Comparison of ENCODE assay signal across 13 cellular contexts in genomic region chr7:150408393-150409299, GRCh38. TPM values are rescaled to one million over a fixed set of nuclear protein-coding genes. Genes with fewer than 3 reads are reported as not detected.
DNase-seq lines count a peak whose midpoint lies in the region; ATAC-seq and TF ChIP-seq lines count a peak whose summit lies in the region.
"Had no signal": no experiment of that assay in that cellular context is flagged by ENCODE, and none has a peak within 500 bp of the region (broad histone marks: within the 10 kb centered on the region; RNA-seq: fewer than 3 reads in every experiment).

No MANE protein-coding gene starts in this region.

- no peak overlapping the region for H2AFZ ChIP-seq in osteoblast (ENCODE audit: low read length)

- H3K4me1 ChIP-seq in osteoblast (ENCODE audit: insufficient read depth, low read length) (peaks cover 17% of the 10 kb centered on the region), body of pancreas (peaks cover 32% of the 10 kb centered on the region)

- H3K4me3 ChIP-seq in osteoblast (ENCODE audit: insufficient read depth, low read length): no peak overlapping the region
- H3K4me3 ChIP-seq in body of pancreas: no peak overlapping the region
- H3K4me3 ChIP-seq: tibial artery had no signal

- H4K20me1 ChIP-seq in osteoblast (ENCODE audit: insufficient read depth, low read length): no peaks in the 10 kb centered on the region

- CTCF ChIA-PET in activated CD8-positive, alpha-beta T cell treated with anti-CD3 and anti-CD28 coated beads, Interleukin-2, amount 10 ng/mL, durations not matched to agents 7 days and 5 days (lab: Charles Lee): interaction anchor here (1.2 to 4.7 kb wide), 3 partner anchors 10 to 40 kb away, joined by 3 to 35 read pairs (median 5); no protein-coding TSS in a partner anchor

- TF ChIP-seq CTCF in osteoblast (IDR thresholded peaks at IDR 0.05; ENCODE audit: extremely low read depth, low read depth, low read length) (no peak), body of pancreas (IDR thresholded peaks at IDR 0.05) (no peak)

- H3K9me3 Mint-ChIP-seq in T-helper 1 cell treated with Interleukin-12 subunit alpha and Interleukin-12 subunit beta and Interleukin-4 antibody, amounts not matched to agents 30 μg/mL and 1 μg/mL, for 36 hours: no peaks in the 10 kb centered on the region
- H3K9me3 Mint-ChIP-seq in activated CD8-positive, alpha-beta T cell treated with anti-CD3 and anti-CD28 coated beads, Interleukin-2, amount 10 ng/mL, durations not matched to agents 7 days and 5 days (ENCODE audit: insufficient read depth): no peaks in the 10 kb centered on the region

- peak overlapping the region; percentile 57 for H3K27ac Mint-ChIP-seq in T-helper 1 cell treated with Interleukin-12 subunit alpha and Interleukin-12 subunit beta and Interleukin-4 antibody, amounts not matched to agents 30 μg/mL and 1 μg/mL, for 36 hours
- peak overlapping the region; percentile 58 for H3K27ac Mint-ChIP-seq in activated CD8-positive, alpha-beta T cell treated with anti-CD3 and anti-CD28 coated beads, Interleukin-2, amount 10 ng/mL, durations not matched to agents 7 days and 5 days

- H3K79me2 ChIP-seq in osteoblast (ENCODE audit: insufficient read depth, low read length): no peaks in the 10 kb centered on the region

- H3K27me3 Mint-ChIP-seq in T-helper 1 cell treated with Interleukin-12 subunit alpha and Interleukin-12 subunit beta and Interleukin-4 antibody, amounts not matched to agents 30 μg/mL and 1 μg/mL, for 36 hours (ENCODE audit: low read depth): no peaks in the 10 kb centered on the region
- H3K27me3 Mint-ChIP-seq in activated CD8-positive, alpha-beta T cell treated with anti-CD3 and anti-CD28 coated beads, Interleukin-2, amount 10 ng/mL, durations not matched to agents 7 days and 5 days (ENCODE audit: low read depth): no peaks in the 10 kb centered on the region

- 77 to 80% methylated on average over 15 to 20 of the region's 22 CpGs for WGBS in body of pancreas, 2 donors

- H3K4me2 ChIP-seq in osteoblast (ENCODE audit: insufficient read depth, low read length): no peak overlapping the region

- POLR2A ChIA-PET in activated CD8-positive, alpha-beta T cell treated with anti-CD3 and anti-CD28 coated beads, Interleukin-2, amount 10 ng/mL, durations not matched to agents 7 days and 5 days (lab: Charles Lee): interaction anchor here (0.6 to 0.7 kb wide), 3 partner anchors 19 to 1118 kb away, joined by 3 read pairs; no protein-coding TSS in a partner anchor

- TF ChIP-seq POLR2A in body of pancreas (IDR thresholded peaks at IDR 0.05): no peak

- H3K4me3 Mint-ChIP-seq in T-helper 1 cell treated with Interleukin-12 subunit alpha and Interleukin-12 subunit beta and Interleukin-4 antibody, amounts not matched to agents 30 μg/mL and 1 μg/mL, for 36 hours: no peak overlapping the region
- H3K4me3 Mint-ChIP-seq in activated CD8-positive, alpha-beta T cell treated with anti-CD3 and anti-CD28 coated beads, Interleukin-2, amount 10 ng/mL, durations not matched to agents 7 days and 5 days: no peak overlapping the region

- H3K27ac ChIP-seq in osteoblast (ENCODE audit: low read depth, low read length): no peak overlapping the region
- no peak overlapping the region for H3K27ac ChIP-seq in body of pancreas
- H3K27ac ChIP-seq: 22Rv1, epithelial cell of prostate, tibial artery had no signal

- H3K9me3 ChIP-seq in osteoblast (ENCODE audit: low read depth, low read length) (no peaks in the 10 kb centered on the region), body of pancreas (no peaks in the 10 kb centered on the region)
- H3K9me3 ChIP-seq: tibial artery had no signal

- DNase-seq in T-helper 1 cell (no peak), osteoblast (ENCODE audit: insufficient read length, low spot score, missing footprints) (peak; percentile 69), occipital lobe (lab: John Stamatoyannopoulos, UW) (no peak), body of pancreas (no peak), HK-2 (ENCODE audit: unreplicated experiment) (no peak)
- no peak for DNase-seq in activated CD8-positive, alpha-beta T cell treated with anti-CD3 and anti-CD28 coated beads, Interleukin-2, amount 10 ng/mL, durations not matched to agents 7 days and 5 days
- DNase-seq: stimulated activated CD4-positive, alpha-beta T cell treated with anti-CD3 and anti-CD28 coated beads, Interleukin-2, amount 100 ng/mL, for 48 hours; tibial artery had no signal

- intact Hi-C loops in body of pancreas (cut with DNase I): loop anchor here (10.0 kb wide), 1 partner anchor 124 kb away; no protein-coding TSS in a partner anchor

- H3K27me3 ChIP-seq in osteoblast (ENCODE audit: insufficient read depth, low read length) (no peaks in the 10 kb centered on the region), body of pancreas (no peaks in the 10 kb centered on the region)
- H3K27me3 ChIP-seq: tibial artery had no signal

- H3K4me1 Mint-ChIP-seq in T-helper 1 cell treated with Interleukin-12 subunit alpha and Interleukin-12 subunit beta and Interleukin-4 antibody, amounts not matched to agents 30 μg/mL and 1 μg/mL, for 36 hours (ENCODE audit: low read depth): peaks cover 27% of the 10 kb centered on the region
- H3K4me1 Mint-ChIP-seq in activated CD8-positive, alpha-beta T cell treated with anti-CD3 and anti-CD28 coated beads, Interleukin-2, amount 10 ng/mL, durations not matched to agents 7 days and 5 days (ENCODE audit: low read depth): peaks cover 32% of the 10 kb centered on the region

- H3K36me3 Mint-ChIP-seq in T-helper 1 cell treated with Interleukin-12 subunit alpha and Interleukin-12 subunit beta and Interleukin-4 antibody, amounts not matched to agents 30 μg/mL and 1 μg/mL, for 36 hours (ENCODE audit: low read depth): peaks cover 26% of the 10 kb centered on the region
- peaks cover 17% of the 10 kb centered on the region for H3K36me3 Mint-ChIP-seq in activated CD8-positive, alpha-beta T cell treated with anti-CD3 and anti-CD28 coated beads, Interleukin-2, amount 10 ng/mL, durations not matched to agents 7 days and 5 days (ENCODE audit: low read depth)

- ATAC-seq in GM21737 (IDR thresholded peaks at IDR 0.05; ENCODE audit: unreplicated experiment) (peak; percentile 32), body of pancreas (no peak)
- ATAC-seq in activated CD8-positive, alpha-beta T cell treated with anti-CD3 and anti-CD28 coated beads, Interleukin-2, amount 10 ng/mL, durations not matched to agents 7 days and 5 days: no peak

- no peaks in the 10 kb centered on the region for H3K36me3 ChIP-seq in osteoblast (ENCODE audit: insufficient read depth, low read length)
- no peaks in the 10 kb centered on the region for H3K36me3 ChIP-seq in body of pancreas (replicated peaks in 1 of 2; ENCODE audit: insufficient read depth in 1 of 2, low read depth in 2 of 2)

RNA-seq across cellular contexts. Expression of gene ZNF775, which starts 29.5 kb away (rescaled TPM):
- total RNA-seq in activated CD8-positive, alpha-beta T cell treated with anti-CD3 and anti-CD28 coated beads, Interleukin-2, amount 10 ng/mL, durations not matched to agents 7 days and 5 days: 1 to 10 TPM; 6.7 to 7.7 TPM
- total RNA-seq in osteoblast (5.0 and 6.2 TPM in 2 replicates), occipital lobe (10.6 TPM), body of pancreas (10 to 100 TPM in 1 of 2 donors, 1 to 10 TPM in 1; 6.0 to 10.2 TPM)

RNA-seq across cellular contexts. Expression of gene REPIN1, which starts 40.0 kb away (rescaled TPM):
- 10 to 100 TPM; 40.9 to 43.1 TPM for total RNA-seq in activated CD8-positive, alpha-beta T cell treated with anti-CD3 and anti-CD28 coated beads, Interleukin-2, amount 10 ng/mL, durations not matched to agents 7 days and 5 days
- total RNA-seq in osteoblast (53.6 and 57.5 TPM in 2 replicates), occipital lobe (26.8 TPM), body of pancreas (100 to 1,000 TPM in 1 of 2 donors, 10 to 100 TPM in 1; 77.0 to 117 TPM)

RNA-seq across cellular contexts. Expression of gene GIMAP8, which starts 41.8 kb away (rescaled TPM):
- total RNA-seq in activated CD8-positive, alpha-beta T cell treated with anti-CD3 and anti-CD28 coated beads, Interleukin-2, amount 10 ng/mL, durations not matched to agents 7 days and 5 days: 10 to 100 TPM; 21.5 to 22.3 TPM
- not detected in 2 replicates for total RNA-seq in osteoblast
- 2.8 TPM for total RNA-seq in occipital lobe
- total RNA-seq in body of pancreas: 1 to 10 TPM in 1 of 2 donors, under 1 TPM in 1; 0.99 to 5.4 TPM
- total RNA-seq: M059J had no signal
